ENCODE assay signal across 2 cellular contexts in the genomic region with DNA sequence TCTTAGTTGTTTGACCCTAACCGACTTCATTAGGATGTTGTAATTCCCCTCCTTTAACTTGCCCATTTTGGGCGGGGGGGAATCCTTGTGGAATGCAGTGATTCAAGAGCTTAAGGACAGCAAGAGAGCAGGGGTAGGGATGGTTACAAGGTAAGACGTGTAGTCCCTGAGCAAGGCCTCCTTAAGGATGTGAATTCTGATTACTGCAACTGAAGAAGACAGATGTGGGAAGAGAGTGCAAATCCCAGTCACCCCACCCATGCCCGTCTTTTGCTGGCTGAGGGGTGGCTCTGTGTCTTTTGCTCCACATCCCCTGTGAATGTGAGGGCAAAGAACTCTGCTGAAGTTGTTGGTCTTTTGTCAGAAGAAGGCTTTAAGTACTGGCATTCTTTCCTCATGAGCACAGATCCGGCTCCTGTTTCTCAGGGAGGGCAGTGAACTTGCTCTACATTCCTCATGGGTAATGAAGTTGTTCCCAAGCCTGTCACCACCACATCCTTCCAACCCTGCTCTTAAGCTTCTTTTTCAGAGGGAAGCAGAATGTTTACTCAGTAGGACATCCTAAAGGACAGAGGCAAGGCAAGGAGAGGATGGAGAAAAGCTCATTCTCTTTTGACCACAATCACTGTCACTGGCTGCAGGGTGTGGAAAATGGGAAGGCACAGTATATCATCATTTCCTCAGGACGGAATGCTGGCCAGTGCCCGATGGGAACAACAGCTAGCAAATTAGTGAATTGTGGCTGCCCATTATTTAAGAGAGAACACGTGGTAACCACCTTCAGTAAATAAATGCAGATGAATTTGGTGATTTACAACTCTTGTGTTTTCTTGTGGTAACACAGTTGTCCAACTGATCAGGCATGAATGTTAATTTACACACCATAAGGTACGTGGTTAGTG.
A peak's percentile ranks its signal among the peaks of the same experiment; 100 is the strongest.
TF ChIP-seq lines count a peak whose summit lies in the region.

No MANE protein-coding gene starts in this region.

TF ChIP-seq in liver, 16 proteins besides CTCF, POLR2A, EP300 and RAD21 (continued from another document):
- TF ChIP-seq, protein P1, sequence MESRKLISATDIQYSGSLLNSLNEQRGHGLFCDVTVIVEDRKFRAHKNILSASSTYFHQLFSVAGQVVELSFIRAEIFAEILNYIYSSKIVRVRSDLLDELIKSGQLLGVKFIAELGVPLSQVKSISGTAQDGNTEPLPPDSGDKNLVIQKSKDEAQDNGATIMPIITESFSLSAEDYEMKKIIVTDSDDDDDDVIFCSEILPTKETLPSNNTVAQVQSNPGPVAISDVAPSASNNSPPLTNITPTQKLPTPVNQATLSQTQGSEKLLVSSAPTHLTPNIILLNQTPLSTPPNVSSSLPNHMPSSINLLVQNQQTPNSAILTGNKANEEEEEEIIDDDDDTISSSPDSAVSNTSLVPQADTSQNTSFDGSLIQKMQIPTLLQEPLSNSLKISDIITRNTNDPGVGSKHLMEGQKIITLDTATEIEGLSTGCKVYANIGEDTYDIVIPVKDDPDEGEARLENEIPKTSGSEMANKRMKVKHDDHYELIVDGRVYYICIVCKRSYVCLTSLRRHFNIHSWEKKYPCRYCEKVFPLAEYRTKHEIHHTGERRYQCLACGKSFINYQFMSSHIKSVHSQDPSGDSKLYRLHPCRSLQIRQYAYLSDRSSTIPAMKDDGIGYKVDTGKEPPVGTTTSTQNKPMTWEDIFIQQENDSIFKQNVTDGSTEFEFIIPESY (IDR thresholded peaks at IDR 0.05): no peak
- TF ChIP-seq JUND (IDR thresholded peaks at IDR 0.05) (peak in 1 of 2 donors; percentile 31), SP1 (IDR thresholded peaks at IDR 0.05) (peak; percentile 17), HNF4A (conservative IDR thresholded peaks at IDR 0.05) (no peak)
- TF ChIP-seq, protein P2, sequence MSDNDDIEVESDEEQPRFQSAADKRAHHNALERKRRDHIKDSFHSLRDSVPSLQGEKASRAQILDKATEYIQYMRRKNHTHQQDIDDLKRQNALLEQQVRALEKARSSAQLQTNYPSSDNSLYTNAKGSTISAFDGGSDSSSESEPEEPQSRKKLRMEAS (IDR thresholded peaks at IDR 0.05): no peak

TF ChIP-seq in HepG2, 621 proteins besides CTCF, POLR2A, EP300 and RAD21 (continued from another document):
- TF ChIP-seq, protein P3, sequence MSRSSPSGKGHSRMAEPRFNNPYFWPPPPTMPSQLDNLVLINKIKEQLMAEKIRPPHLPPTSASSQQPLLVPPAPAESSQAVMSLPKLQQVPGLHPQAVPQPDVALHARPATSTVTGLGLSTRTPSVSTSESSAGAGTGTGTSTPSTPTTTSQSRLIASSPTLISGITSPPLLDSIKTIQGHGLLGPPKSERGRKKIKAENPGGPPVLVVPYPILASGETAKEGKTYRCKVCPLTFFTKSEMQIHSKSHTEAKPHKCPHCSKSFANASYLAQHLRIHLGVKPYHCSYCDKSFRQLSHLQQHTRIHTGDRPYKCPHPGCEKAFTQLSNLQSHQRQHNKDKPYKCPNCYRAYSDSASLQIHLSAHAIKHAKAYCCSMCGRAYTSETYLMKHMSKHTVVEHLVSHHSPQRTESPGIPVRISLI (CRISPR knock-in tag; IDR thresholded peaks at IDR 0.05; ENCODE audit: borderline replicate concordance): no peak
- TF ChIP-seq TP53 (CRISPR knock-in tag; conservative IDR thresholded peaks at IDR 0.05): no peak
- TF ChIP-seq MTA3 (CRISPR knock-in tag; IDR thresholded peaks at IDR 0.05): no peak
- TF ChIP-seq, protein P4, sequence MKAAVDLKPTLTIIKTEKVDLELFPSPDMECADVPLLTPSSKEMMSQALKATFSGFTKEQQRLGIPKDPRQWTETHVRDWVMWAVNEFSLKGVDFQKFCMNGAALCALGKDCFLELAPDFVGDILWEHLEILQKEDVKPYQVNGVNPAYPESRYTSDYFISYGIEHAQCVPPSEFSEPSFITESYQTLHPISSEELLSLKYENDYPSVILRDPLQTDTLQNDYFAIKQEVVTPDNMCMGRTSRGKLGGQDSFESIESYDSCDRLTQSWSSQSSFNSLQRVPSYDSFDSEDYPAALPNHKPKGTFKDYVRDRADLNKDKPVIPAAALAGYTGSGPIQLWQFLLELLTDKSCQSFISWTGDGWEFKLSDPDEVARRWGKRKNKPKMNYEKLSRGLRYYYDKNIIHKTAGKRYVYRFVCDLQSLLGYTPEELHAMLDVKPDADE (CRISPR knock-in tag; IDR thresholded peaks at IDR 0.05): no peak
- TF ChIP-seq ZNF329 (CRISPR knock-in tag; IDR thresholded peaks at IDR 0.05; ENCODE audit: low read depth): no peak
- TF ChIP-seq ZNF776 (CRISPR knock-in tag; IDR thresholded peaks at IDR 0.05): no peak
- TF ChIP-seq PAF1 (CRISPR knock-in tag; IDR thresholded peaks at IDR 0.05): no peak
- TF ChIP-seq RXRB (CRISPR knock-in tag; IDR thresholded peaks at IDR 0.05; ENCODE audit: borderline replicate concordance): no peak
